In the genomic region with DNA sequence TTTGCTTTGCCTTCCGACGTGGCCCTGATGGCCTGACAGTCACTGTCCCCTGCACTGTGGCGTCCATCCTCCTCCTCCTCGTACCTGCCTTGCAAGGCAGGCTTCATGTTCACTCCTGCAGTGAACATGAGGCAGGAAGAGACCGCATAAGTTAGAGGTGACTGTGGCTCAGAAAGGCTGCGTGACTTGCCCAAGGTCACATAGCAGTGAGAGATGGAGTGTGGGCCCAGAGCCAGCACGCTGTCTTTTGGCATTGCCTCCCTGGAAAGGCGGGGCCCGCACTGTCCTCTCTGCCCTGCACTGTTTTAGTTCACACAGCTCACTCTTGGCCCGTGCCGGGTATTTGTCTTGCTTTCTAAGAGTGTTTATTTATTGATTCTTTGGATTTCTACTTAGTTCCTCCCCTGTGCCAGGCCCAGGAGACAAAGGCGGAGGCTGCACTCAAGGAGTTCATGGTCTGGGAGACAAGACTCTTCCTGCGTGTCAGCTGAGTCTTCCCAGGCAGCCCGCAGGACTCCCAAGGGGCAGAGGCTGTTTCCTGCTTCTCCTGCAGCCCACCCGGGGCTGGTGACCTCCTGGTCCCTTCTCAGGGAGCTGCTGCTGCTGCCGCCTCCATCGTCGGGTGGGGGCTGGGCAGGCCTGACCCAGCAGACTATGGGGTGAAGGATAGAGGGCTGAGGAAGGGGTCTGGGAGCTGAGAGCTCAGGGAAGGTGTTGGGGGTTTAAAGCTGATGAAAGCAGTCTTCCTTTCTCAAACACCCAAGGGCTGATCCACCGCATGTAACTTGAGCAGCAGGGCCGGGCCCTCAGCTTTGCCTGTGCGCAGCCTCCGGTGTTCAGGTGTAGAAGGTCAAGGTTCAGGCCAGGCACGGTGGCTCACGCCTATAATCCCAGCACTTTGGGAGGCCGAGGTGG, we compare ENCODE assay signal across 12 cellular contexts. TPM values are rescaled to one million over a fixed set of nuclear protein-coding genes. Genes with fewer than 3 reads are reported as not detected.
A peak's percentile ranks its signal among the peaks of the same experiment; 100 is the strongest.
DNase-seq lines count a peak whose midpoint lies in the region; ATAC-seq, FAIRE-seq and TF ChIP-seq lines count a peak whose summit lies in the region.
"Had no signal": no experiment of that assay in that cellular context is flagged by ENCODE, and none has a peak within 500 bp of the region (broad histone marks: within the 10 kb centered on the region; RNA-seq: fewer than 3 reads in every experiment).

No MANE protein-coding gene starts in this region.

- intact Hi-C loops in HepG2 (cut with micrococcal nuclease; ENCODE audit: unreplicated experiment): loop anchor here (1.0 to 5.0 kb wide), 3 partner anchors 8 to 147 kb away; no protein-coding TSS in a partner anchor
- intact Hi-C loops in ascending aorta (cut with DNase I): loop anchor here (10.0 kb wide), 1 partner anchor 190 kb away; a partner anchor contains a TSS

- peak overlapping the region; percentile 96 for H3K4me2 ChIP-seq in HepG2 (ENCODE audit: low read depth, low read length)

- no peaks in the 10 kb centered on the region for H3K9me3 ChIP-seq in HepG2 (ENCODE audit: low read length)
- no peaks in the 10 kb centered on the region for H3K9me3 ChIP-seq in small intestine (ENCODE audit: control insufficient read depth, low read depth)
- H3K9me3 ChIP-seq in ascending aorta: no peaks in the 10 kb centered on the region

- TF ChIP-seq EP300 in HepG2 (IDR thresholded peaks at IDR 0.05; ENCODE audit: low read depth in 2 of 2, low read length in 2 of 2): peak in 1 of 2 experiments; percentile 27; a peak in 1 of 4 replicates
- TF ChIP-seq EP300 in HepG2 (CRISPR knock-in tag; IDR thresholded peaks at IDR 0.05; ENCODE audit: borderline replicate concordance): peak; percentile 28

- no peaks in the 10 kb centered on the region for H4K20me1 ChIP-seq in HepG2 (ENCODE audit: insufficient read depth, low read length)

- peak; percentile 12; the same call in 1 of the 2 replicates for TF ChIP-seq RAD21 in HepG2 (CRISPR knock-in tag; IDR thresholded peaks at IDR 0.05)

- no peak; the same call in 1 of the 2 replicates for TF ChIP-seq CTCF in HepG2 (CRISPR knock-in tag; IDR thresholded peaks at IDR 0.05)
- TF ChIP-seq CTCF in ascending aorta (IDR thresholded peaks at IDR 0.05): no peak

- H3K4me1 ChIP-seq in HepG2 (ENCODE audit: insufficient read depth, low read length) (peaks cover 91% of the 10 kb centered on the region), small intestine (ENCODE audit: control insufficient read depth in 2 of 2, insufficient read depth in 1 of 2, low read depth in 1 of 2, low read length in 1 of 2) (peaks cover 4 to 6% of the 10 kb centered on the region in 2 donors), ascending aorta (peaks cover 14 to 22% of the 10 kb centered on the region in 2 donors)

- peaks cover 25% of the 10 kb centered on the region for H3K4me1 Mint-ChIP-seq in activated T-cell treated with anti-CD3 and anti-CD28 coated beads, Interleukin-2, amount 50 U/mL, for 72 hours (ENCODE audit: low read depth)

- peak; percentile 28 for FAIRE-seq in HepG2 (lab: Jason Lieb, UNC)
- FAIRE-seq in small intestine (lab: Jason Lieb, UNC): no peak

- H3K27me3 Mint-ChIP-seq in activated T-cell treated with anti-CD3 and anti-CD28 coated beads, Interleukin-2, amount 50 U/mL, for 72 hours (ENCODE audit: low read depth): no peaks in the 10 kb centered on the region

- no peak overlapping the region for H3K27ac Mint-ChIP-seq in activated T-cell treated with anti-CD3 and anti-CD28 coated beads, Interleukin-2, amount 50 U/mL, for 72 hours

- 5% methylated on average over 21 of the region's 25 CpGs for WGBS in HepG2 (ENCODE audit: low lambda C conversion rate)
- WGBS in small intestine, 3 donors: 34 to 50% (median 43%) methylated on average over 25 of the region's 25 CpGs

- no peaks in the 10 kb centered on the region for H3K9me3 Mint-ChIP-seq in activated T-cell treated with anti-CD3 and anti-CD28 coated beads, Interleukin-2, amount 50 U/mL, for 72 hours

- H3K36me3 Mint-ChIP-seq in activated T-cell treated with anti-CD3 and anti-CD28 coated beads, Interleukin-2, amount 50 U/mL, for 72 hours (ENCODE audit: insufficient read depth in 2 of 2): no peaks in the 10 kb centered on the region

- no peak overlapping the region for H2AFZ ChIP-seq in HepG2 (ENCODE audit: low read length)

- in situ Hi-C loops in HepG2 (cut with HindIII; ENCODE audit: extremely low pct_ligation_motif_present, low pct_unique_long_range_greater_than_20kb): loop anchor here (5.0 kb wide), 2 partner anchors 32 to 102 kb away; no protein-coding TSS in a partner anchor

- TF ChIP-seq POLR2A in HepG2 (IDR thresholded peaks at IDR 0.05; ENCODE audit: insufficient read depth in 1 of 2, low read depth in 2 of 2, low read length in 2 of 2): no peak

- H3K27ac ChIP-seq in HepG2 (ENCODE audit: extremely low read length, insufficient read depth, low read length): peak overlapping the region; percentile 62
- peak overlapping the region in 1 of 2 donors; percentile 16 for H3K27ac ChIP-seq in small intestine (ENCODE audit: low read depth in 1 of 2, low read length in 1 of 2)
- no peak overlapping the region for H3K27ac ChIP-seq in ascending aorta
- H3K27ac ChIP-seq: cardiac muscle cell had no signal

- POLR2A ChIA-PET in HepG2 (lab: Yijun Ruan, JAX): interaction anchor here (0.5 to 5.7 kb wide), 17 partner anchors 9 to 237 kb away, joined by 3 to 50 read pairs (median 5); a partner anchor contains a TSS

- H3K4me3 ChIP-seq in HepG2 (replicated peaks in 1 of 3; ENCODE audit: insufficient read depth in 1 of 3, low read depth in 2 of 3, low read length in 3 of 3): peak overlapping the region; percentile 33 to 70 (median 46)
- no peak overlapping the region for H3K4me3 ChIP-seq in small intestine (ENCODE audit: low read depth in 1 of 2, low read length in 2 of 2)
- H3K4me3 ChIP-seq in ascending aorta: no peak overlapping the region
- H3K4me3 ChIP-seq: cardiac muscle cell had no signal

- no peaks in the 10 kb centered on the region for H3K79me2 ChIP-seq in HepG2 (ENCODE audit: insufficient read depth, low read length)

- no peak overlapping the region for H3K4me3 Mint-ChIP-seq in activated T-cell treated with anti-CD3 and anti-CD28 coated beads, Interleukin-2, amount 50 U/mL, for 72 hours

- BruUV-seq in HepG2 (replicated peaks; lab: Mats Ljungman, UMichigan): no TSS peak

- peak overlapping the region; percentile 42 for H3K9ac ChIP-seq in HepG2 (ENCODE audit: insufficient read depth, low read depth, low read length)

- peaks cover 8 to 17% of the 10 kb centered on the region in 2 experiments for H3K27me3 ChIP-seq in HepG2 (ENCODE audit: control insufficient read depth in 1 of 2, insufficient read depth in 2 of 2, low read length in 2 of 2)
- H3K27me3 ChIP-seq in small intestine (ENCODE audit: control insufficient read depth in 2 of 2, insufficient read depth in 2 of 2, low read length in 2 of 2): no peaks in the 10 kb centered on the region
- H3K27me3 ChIP-seq in ascending aorta: no peaks in the 10 kb centered on the region
- H3K27me3 ChIP-seq: cardiac muscle cell had no signal

- DNase-seq in H4 (ENCODE audit: low spot score) (peak; percentile 40), brain pericyte (ENCODE audit: low read depth, low spot score) (peak; percentile 80), HepG2 (ENCODE audit: low spot score) (peak; percentile 72), small intestine (peak; percentile 60), ascending aorta (ENCODE audit: low spot score in 2 of 2) (no peak), NCI-H2029 treated with DMSO at 0.1 percent for 48 hours (lab: John Stamatoyannopoulos, UW) (no peak)
- no peak for DNase-seq in activated T-cell treated with anti-CD3 and anti-CD28 coated beads, Interleukin-2, amount 50 U/mL, for 72 hours
- DNase-seq: GF-D8, NCI-H748 treated with DMSO at 0.1 percent for 48 hours had no signal

- CTCF ChIA-PET in HepG2 (lab: Yijun Ruan, JAX; ENCODE audit: low intra/inter-chr PET ratio, low total read pairs): interaction anchor here (0.9 to 4.2 kb wide), 5 partner anchors 8 to 61 kb away, joined by 3 to 86 read pairs (median 4); a partner anchor contains a TSS

- peak; percentile 53 for ATAC-seq in HepG2
- no peak for ATAC-seq in activated T-cell treated with anti-CD3 and anti-CD28 coated beads, Interleukin-2, amount 50 U/mL, for 72 hours (replicated peaks in 1 of 2)
- no peak for ATAC-seq in GM21723 (IDR thresholded peaks at IDR 0.05; ENCODE audit: unreplicated experiment)

- H3K36me3 ChIP-seq in HepG2 (replicated peaks in 1 of 2; ENCODE audit: control insufficient read depth in 1 of 2, insufficient read depth in 2 of 2, low read length in 2 of 2) (no peaks in the 10 kb centered on the region), small intestine (ENCODE audit: control insufficient read depth in 2 of 2, insufficient read depth in 2 of 2, low read length in 2 of 2) (no peaks in the 10 kb centered on the region), ascending aorta (no peaks in the 10 kb centered on the region)
- H3K36me3 ChIP-seq: cardiac muscle cell had no signal

RNA-seq across cellular contexts. Expression of a gene that starts 12.7 kb away (rescaled TPM):
- 0.25 and 1.8 TPM in 2 replicates for total RNA-seq in H4 (2014; rRNA removed; shearing (Covaris generic))
- total RNA-seq in HepG2 (2016; rRNA removed; fragmentation: Illumina TruSeq; extraction: Trizol) (27.1 and 28.9 TPM in 2 replicates), ascending aorta (60.7 TPM)
- 5.2 and 8.2 TPM in 2 replicates for total RNA-seq in HepG2 (2016; cell fraction: cytosol; rRNA removed; fragmentation: Illumina TruSeq; extraction: Trizol; ENCODE audit: low read depth)
- total RNA-seq in HepG2 (2016; cell fraction: insoluble cytoplasmic fraction; rRNA removed; fragmentation: Illumina TruSeq; extraction: Trizol): 25.6 and 28.4 TPM in 2 replicates
- 16.6 and 21.7 TPM in 2 replicates for total RNA-seq in HepG2 (2016; cell fraction: membrane; rRNA removed; fragmentation: Illumina TruSeq; extraction: Trizol)
- 14.7 and 17.2 TPM in 2 replicates for total RNA-seq in HepG2 (2016; cell fraction: nucleus; rRNA removed; fragmentation: Illumina TruSeq; extraction: Trizol)
- polyA plus RNA-seq in HepG2 (2011; rRNA removed) (18.9 and 23.3 TPM in 2 replicates), small intestine (10 to 100 TPM in 2 of 3 donors, 1 to 10 TPM in 1; 1.1 to 35.4 (median 13.2) TPM)
- polyA plus RNA-seq in HepG2 (2011; cell fraction: cytosol; rRNA removed): 19.3 and 25.5 TPM in 2 replicates
- polyA plus RNA-seq in HepG2 (2011; cell fraction: nucleus; rRNA removed): 17.6 and 23.0 TPM in 2 replicates
- polyA plus RNA-seq in HepG2 (2012): 20.2 and 20.5 TPM in 2 replicates
- 6.2 and 7.9 TPM in 2 replicates for polyA plus RNA-seq in HepG2 (2016; cell fraction: cytosol; fragmentation: Illumina TruSeq; extraction: Trizol; ENCODE audit: low read depth)
- 28.7 and 30.6 TPM in 2 replicates for polyA plus RNA-seq in HepG2 (2016; cell fraction: insoluble cytoplasmic fraction; fragmentation: Illumina TruSeq; extraction: Trizol; ENCODE audit: low read depth)
- 21.0 and 21.3 TPM in 2 replicates for polyA plus RNA-seq in HepG2 (2016; cell fraction: membrane; fragmentation: Illumina TruSeq; extraction: Trizol; ENCODE audit: low read depth)
- polyA plus RNA-seq in HepG2 (2016; cell fraction: nucleus; fragmentation: Illumina TruSeq; extraction: Trizol; ENCODE audit: insufficient read depth, low read depth): 24.9 and 26.1 TPM in 2 replicates
- polyA minus RNA-seq in HepG2 (2011; rRNA and poly(A)+ RNA removed; ENCODE audit: low replicate concordance): 0.26 and 16.8 TPM in 2 replicates
- 9.7 and 11.8 TPM in 2 replicates for polyA minus RNA-seq in HepG2 (2011; cell fraction: cytosol; rRNA and poly(A)+ RNA removed)
- 12.9 and 17.7 TPM in 2 replicates for polyA minus RNA-seq in HepG2 (2011; cell fraction: nucleus; rRNA and poly(A)+ RNA removed)
- under 1 TPM in 1 of 2 donors, not detected in 1; 0.44 TPM for total RNA-seq in activated T-cell treated with anti-CD3 and anti-CD28 coated beads, Interleukin-2, amount 50 U/mL, for 72 hours

RNA-seq across cellular contexts. Expression of a gene that starts 15.0 kb away (rescaled TPM):
- not detected in 2 replicates for total RNA-seq in H4 (2014; rRNA removed; shearing (Covaris generic))
- 0.52 TPM in 1 of 2 replicates, not detected in the other for total RNA-seq in HepG2 (2016; rRNA removed; fragmentation: Illumina TruSeq; extraction: Trizol)
- total RNA-seq in HepG2 (2016; cell fraction: cytosol; rRNA removed; fragmentation: Illumina TruSeq; extraction: Trizol; ENCODE audit: low read depth): not detected in 2 replicates
- total RNA-seq in HepG2 (2016; cell fraction: insoluble cytoplasmic fraction; rRNA removed; fragmentation: Illumina TruSeq; extraction: Trizol): 0.36 and 0.48 TPM in 2 replicates
- not detected in 2 replicates for total RNA-seq in HepG2 (2016; cell fraction: membrane; rRNA removed; fragmentation: Illumina TruSeq; extraction: Trizol)
- total RNA-seq in HepG2 (2016; cell fraction: nucleus; rRNA removed; fragmentation: Illumina TruSeq; extraction: Trizol): not detected in 2 replicates
- 0.35 and 0.51 TPM in 2 replicates for polyA plus RNA-seq in HepG2 (2011; rRNA removed)
- polyA plus RNA-seq in HepG2 (2011; cell fraction: cytosol; rRNA removed): not detected in 2 replicates
- polyA plus RNA-seq in HepG2 (2011; cell fraction: nucleus; rRNA removed): 0.06 TPM in 1 of 2 replicates, not detected in the other
- polyA plus RNA-seq in HepG2 (2012): 0.61 and 0.71 TPM in 2 replicates
- polyA plus RNA-seq in HepG2 (2016; cell fraction: cytosol; fragmentation: Illumina TruSeq; extraction: Trizol; ENCODE audit: low read depth): 0.25 TPM in 1 of 2 replicates, not detected in the other
- polyA plus RNA-seq in HepG2 (2016; cell fraction: insoluble cytoplasmic fraction; fragmentation: Illumina TruSeq; extraction: Trizol; ENCODE audit: low read depth): not detected in 2 replicates
- polyA plus RNA-seq in HepG2 (2016; cell fraction: membrane; fragmentation: Illumina TruSeq; extraction: Trizol; ENCODE audit: low read depth): not detected in 2 replicates
- polyA plus RNA-seq in HepG2 (2016; cell fraction: nucleus; fragmentation: Illumina TruSeq; extraction: Trizol; ENCODE audit: insufficient read depth, low read depth): not detected in 2 replicates
- polyA minus RNA-seq in HepG2 (2011; rRNA and poly(A)+ RNA removed; ENCODE audit: low replicate concordance): 0.70 TPM in 1 of 2 replicates, not detected in the other
- not detected in 2 replicates for polyA minus RNA-seq in HepG2 (2011; cell fraction: cytosol; rRNA and poly(A)+ RNA removed)
- not detected in 2 replicates for polyA minus RNA-seq in HepG2 (2011; cell fraction: nucleus; rRNA and poly(A)+ RNA removed)
- 1 to 10 TPM in 2 of 3 donors, not detected in 1; 1.6 to 2.2 TPM for polyA plus RNA-seq in small intestine
- 1 to 10 TPM; 1.1 to 1.5 TPM for total RNA-seq in activated T-cell treated with anti-CD3 and anti-CD28 coated beads, Interleukin-2, amount 50 U/mL, for 72 hours
- total RNA-seq in ascending aorta: 0.43 TPM
- total RNA-seq: kidney epithelial cell had no signal

RNA-seq across cellular contexts. Expression of a gene that starts 23.6 kb away (rescaled TPM):
- total RNA-seq in H4 (2014; rRNA removed; shearing (Covaris generic)): 9.0 and 17.4 TPM in 2 replicates
- total RNA-seq in HepG2 (2016; rRNA removed; fragmentation: Illumina TruSeq; extraction: Trizol) (4.2 and 7.8 TPM in 2 replicates), ascending aorta (12.7 TPM)
- 3.3 and 3.4 TPM in 2 replicates for total RNA-seq in HepG2 (2016; cell fraction: cytosol; rRNA removed; fragmentation: Illumina TruSeq; extraction: Trizol; ENCODE audit: low read depth)
- total RNA-seq in HepG2 (2016; cell fraction: insoluble cytoplasmic fraction; rRNA removed; fragmentation: Illumina TruSeq; extraction: Trizol): 2.8 and 8.6 TPM in 2 replicates
- total RNA-seq in HepG2 (2016; cell fraction: membrane; rRNA removed; fragmentation: Illumina TruSeq; extraction: Trizol): 3.2 and 3.5 TPM in 2 replicates
- 10.0 and 14.7 TPM in 2 replicates for total RNA-seq in HepG2 (2016; cell fraction: nucleus; rRNA removed; fragmentation: Illumina TruSeq; extraction: Trizol)
- polyA plus RNA-seq in HepG2 (2011; rRNA removed) (24.2 and 27.6 TPM in 2 replicates), small intestine (10 to 100 TPM in 1 of 3 donors, 1 to 10 TPM in 2; 2.0 to 17.7 (median 4.1) TPM)
- polyA plus RNA-seq in HepG2 (2011; cell fraction: cytosol; rRNA removed): 9.7 and 15.2 TPM in 2 replicates
- 96.1 and 124 TPM in 2 replicates for polyA plus RNA-seq in HepG2 (2011; cell fraction: nucleus; rRNA removed)
- polyA plus RNA-seq in HepG2 (2012): 17.9 and 27.7 TPM in 2 replicates
- 1.2 and 1.5 TPM in 2 replicates for polyA plus RNA-seq in HepG2 (2016; cell fraction: cytosol; fragmentation: Illumina TruSeq; extraction: Trizol; ENCODE audit: low read depth)
- polyA plus RNA-seq in HepG2 (2016; cell fraction: insoluble cytoplasmic fraction; fragmentation: Illumina TruSeq; extraction: Trizol; ENCODE audit: low read depth): 3.8 and 4.6 TPM in 2 replicates
- 2.0 and 3.1 TPM in 2 replicates for polyA plus RNA-seq in HepG2 (2016; cell fraction: membrane; fragmentation: Illumina TruSeq; extraction: Trizol; ENCODE audit: low read depth)
- polyA plus RNA-seq in HepG2 (2016; cell fraction: nucleus; fragmentation: Illumina TruSeq; extraction: Trizol; ENCODE audit: insufficient read depth, low read depth): 23.9 and 27.3 TPM in 2 replicates
- 8.1 and 40.4 TPM in 2 replicates for polyA minus RNA-seq in HepG2 (2011; rRNA and poly(A)+ RNA removed; ENCODE audit: low replicate concordance)
- 12.8 and 13.5 TPM in 2 replicates for polyA minus RNA-seq in HepG2 (2011; cell fraction: cytosol; rRNA and poly(A)+ RNA removed)
- polyA minus RNA-seq in HepG2 (2011; cell fraction: nucleus; rRNA and poly(A)+ RNA removed): 26.5 and 30.6 TPM in 2 replicates
- 10 to 100 TPM; 38.7 to 39.0 TPM for total RNA-seq in activated T-cell treated with anti-CD3 and anti-CD28 coated beads, Interleukin-2, amount 50 U/mL, for 72 hours

RNA-seq across cellular contexts. Expression of a gene that starts 57.5 kb away (rescaled TPM):
- total RNA-seq in H4 (2014; rRNA removed; shearing (Covaris generic)): not detected in 2 replicates
- total RNA-seq in HepG2 (2016; rRNA removed; fragmentation: Illumina TruSeq; extraction: Trizol): not detected in 2 replicates
- total RNA-seq in HepG2 (2016; cell fraction: cytosol; rRNA removed; fragmentation: Illumina TruSeq; extraction: Trizol; ENCODE audit: low read depth): not detected in 2 replicates
- total RNA-seq in HepG2 (2016; cell fraction: insoluble cytoplasmic fraction; rRNA removed; fragmentation: Illumina TruSeq; extraction: Trizol): not detected in 2 replicates
- not detected in 2 replicates for total RNA-seq in HepG2 (2016; cell fraction: membrane; rRNA removed; fragmentation: Illumina TruSeq; extraction: Trizol)
- total RNA-seq in HepG2 (2016; cell fraction: nucleus; rRNA removed; fragmentation: Illumina TruSeq; extraction: Trizol): not detected in 2 replicates
- polyA plus RNA-seq in HepG2 (2011; rRNA removed): 0.03 and 0.07 TPM in 2 replicates
- polyA plus RNA-seq in HepG2 (2011; cell fraction: cytosol; rRNA removed): not detected in 2 replicates
- polyA plus RNA-seq in HepG2 (2011; cell fraction: nucleus; rRNA removed): 0.23 and 0.42 TPM in 2 replicates
- 0.31 TPM in 1 of 2 replicates, not detected in the other for polyA plus RNA-seq in HepG2 (2012)
- not detected in 2 replicates for polyA plus RNA-seq in HepG2 (2016; cell fraction: cytosol; fragmentation: Illumina TruSeq; extraction: Trizol; ENCODE audit: low read depth)
- not detected in 2 replicates for polyA plus RNA-seq in HepG2 (2016; cell fraction: insoluble cytoplasmic fraction; fragmentation: Illumina TruSeq; extraction: Trizol; ENCODE audit: low read depth)
- polyA plus RNA-seq in HepG2 (2016; cell fraction: membrane; fragmentation: Illumina TruSeq; extraction: Trizol; ENCODE audit: low read depth): not detected in 2 replicates
- not detected in 2 replicates for polyA plus RNA-seq in HepG2 (2016; cell fraction: nucleus; fragmentation: Illumina TruSeq; extraction: Trizol; ENCODE audit: insufficient read depth, low read depth)
- not detected in 2 replicates for polyA minus RNA-seq in HepG2 (2011; rRNA and poly(A)+ RNA removed; ENCODE audit: low replicate concordance)
- polyA minus RNA-seq in HepG2 (2011; cell fraction: cytosol; rRNA and poly(A)+ RNA removed): not detected in 2 replicates
- not detected in 2 replicates for polyA minus RNA-seq in HepG2 (2011; cell fraction: nucleus; rRNA and poly(A)+ RNA removed)
- not detected for polyA plus RNA-seq in small intestine
- total RNA-seq in activated T-cell treated with anti-CD3 and anti-CD28 coated beads, Interleukin-2, amount 50 U/mL, for 72 hours: not detected
- total RNA-seq in ascending aorta: not detected
- total RNA-seq: kidney epithelial cell had no signal

Comparison
In these comparisons a context has a peak if more than half of its experiments do, and no peak if none do; other contexts are left out.
1. DNase-seq: peak in H4 (single experiment), brain pericyte (single experiment), HepG2 (single experiment) and small intestine (single experiment); none in activated T-cell treated with anti-CD3 and anti-CD28 coated beads, Interleukin-2, amount 50 U/mL, for 72 hours (0 of 2), ascending aorta (0 of 2) and NCI-H2029 treated with DMSO at 0.1 percent for 48 hours (single experiment).
2. H3K4me3 ChIP-seq: peak in HepG2 (3 of 3); none in small intestine (0 of 2) and ascending aorta (0 of 2).